8 cellular contexts compared by ENCODE assay signal in genomic region chr1:33429846-33430750, GRCh38. TPM values are rescaled to one million over a fixed set of nuclear protein-coding genes. Genes with fewer than 3 reads are reported as not detected.
DNase-seq lines count a peak whose midpoint lies in the region; ATAC-seq, FAIRE-seq and TF ChIP-seq lines count a peak whose summit lies in the region.

No MANE protein-coding gene starts in this region.

- H3K4me1 ChIP-seq in BLaER1 (peaks cover 45% of the 10 kb centered on the region), SJSA1 (replicated peaks) (peaks cover 36% of the 10 kb centered on the region), endothelial cell of umbilical vein (ENCODE audit: control insufficient read depth, extremely low read depth, insufficient read depth, low read length) (peaks cover 30% of the 10 kb centered on the region)

- POLR2A ChIA-PET in endothelial cell of umbilical vein (lab: Charles Lee), result no interaction called here

- no TSS peak for BruUV-seq in endothelial cell of umbilical vein (replicated peaks; lab: Mats Ljungman, UMichigan)

- peak overlapping the region in 1 of 6 donors; percentile 67 for H3K27ac Mint-ChIP-seq in naive B cell

- H3K36me3 ChIP-seq in BLaER1, result no peaks in the 10 kb centered on the region
- peaks cover 6% of the 10 kb centered on the region; the same call in 1 of the 2 replicates for H3K36me3 ChIP-seq in SJSA1
- no peaks in the 10 kb centered on the region for H3K36me3 ChIP-seq in endothelial cell of umbilical vein (ENCODE audit: control insufficient read depth in 2 of 2, extremely low read depth in 1 of 2, insufficient read depth in 2 of 2, low read length in 2 of 2)

- no peaks in the 10 kb centered on the region for H3K9me3 Mint-ChIP-seq in naive B cell

- peak overlapping the region; percentile 87 for H3K4me3 ChIP-seq in BLaER1
- peak overlapping the region; percentile 97 for H3K4me3 ChIP-seq in SJSA1
- peak overlapping the region; percentile 36 to 66 (median 55) for H3K4me3 ChIP-seq in endothelial cell of umbilical vein (replicated peaks in 1 of 3; ENCODE audit: insufficient read depth in 1 of 3, low read depth in 1 of 3, low read length in 3 of 3)

- H3K9ac ChIP-seq in BLaER1 (peak overlapping the region; percentile 70), endothelial cell of umbilical vein (replicated peaks; ENCODE audit: extremely low read depth, insufficient read depth, low read length) (peak overlapping the region; percentile 41)

- no peak for TF ChIP-seq POLR2A in endothelial cell of umbilical vein (IDR thresholded peaks at IDR 0.05; ENCODE audit: low read depth, low read length)

- no peak for TF ChIP-seq CTCF in endothelial cell of umbilical vein (IDR thresholded peaks at IDR 0.05; ENCODE audit: extremely low read depth in 1 of 2, insufficient read depth in 1 of 2, low read depth in 1 of 2, low read length in 2 of 2)

- no peaks in the 10 kb centered on the region for H3K9me1 ChIP-seq in endothelial cell of umbilical vein (replicated peaks; ENCODE audit: control insufficient read depth, extremely low read depth, insufficient read depth, low read length)

- peaks cover 0 to 3% (median 2%) of the 10 kb centered on the region in 3 donors for H3K4me1 Mint-ChIP-seq in naive B cell

- H2AFZ ChIP-seq in endothelial cell of umbilical vein (ENCODE audit: low read depth, low read length), result peak overlapping the region; percentile 89

- peak overlapping the region; percentile 48; the same call in 1 of the 2 replicates for H3K27ac ChIP-seq in BLaER1
- H3K27ac ChIP-seq in SJSA1, result 0 out of 2 replicates have a peak overlapping the region, but pooled peaks have one; percentile 13
- H3K27ac ChIP-seq in endothelial cell of umbilical vein (ENCODE audit: insufficient read depth, low read depth, low read length), result peak overlapping the region; percentile 2

- H3K27me3 ChIP-seq in BLaER1 (peaks cover 24% of the 10 kb centered on the region), SJSA1 (replicated peaks) (no peaks in the 10 kb centered on the region), endothelial cell of umbilical vein (ENCODE audit: control insufficient read depth in 2 of 2, insufficient read depth in 2 of 2, low read length in 2 of 2) (no peaks in the 10 kb centered on the region)

- peaks cover 8 to 21% (median 10%) of the 10 kb centered on the region in 3 donors for H3K27me3 Mint-ChIP-seq in naive B cell

- intact Hi-C loops in endothelial cell of umbilical vein (cut with micrococcal nuclease), result loop anchor here (1.0 to 5.0 kb wide), 3 partner anchors 82 to 303 kb away; no protein-coding TSS in a partner anchor

- CTCF ChIA-PET in endothelial cell of umbilical vein (lab: Charles Lee), result interaction anchor here (0.6 to 1.0 kb wide), 3 partner anchors 46 to 135 kb away, joined by 3 to 7 read pairs (median 4); no protein-coding TSS in a partner anchor

- H3K4me2 ChIP-seq in BLaER1 (peak overlapping the region; percentile 97), endothelial cell of umbilical vein (ENCODE audit: insufficient read depth, low read length) (peak overlapping the region; percentile 79)

- FAIRE-seq in endothelial cell of umbilical vein (lab: Jason Lieb, UNC), result no peak

- peak; percentile 9 for ATAC-seq in GM19395 (IDR thresholded peaks at IDR 0.05; ENCODE audit: unreplicated experiment)
- ATAC-seq in naive B cell (ENCODE audit: low read depth in 2 of 2), result peak; percentile 9 to 15

- peak in 1 of 2 experiments; percentile 49 for DNase-seq in SJSA1 (ENCODE audit: low read depth in 1 of 2, low spot score in 2 of 2)
- DNase-seq in endothelial cell of umbilical vein (ENCODE audit: low read depth, low spot score), result peak; percentile 30
- peak; percentile 39 for DNase-seq in naive B cell
- no peak for DNase-seq in SKM-1 (lab: John Stamatoyannopoulos, UW; ENCODE audit: unreplicated experiment)
- no peak for DNase-seq in NCI-H510A treated with DMSO at 0.1 percent for 48 hours (lab: John Stamatoyannopoulos, UW)
- no peak for DNase-seq in SW 1271 (lab: John Stamatoyannopoulos, UW)

- dilution Hi-C loops in endothelial cell of umbilical vein (cut with MboI; ENCODE audit: extremely low pct_ligation_motif_present, low sequenced_read_pairs), result no loop called here

- peak overlapping the region in 2 of 8 donors; percentile 60 to 83 for H3K4me3 Mint-ChIP-seq in naive B cell

- peaks cover 19% of the 10 kb centered on the region; the same call in 1 of the 2 replicates for H4K20me1 ChIP-seq in BLaER1
- no peaks in the 10 kb centered on the region for H4K20me1 ChIP-seq in endothelial cell of umbilical vein (replicated peaks; ENCODE audit: control insufficient read depth, extremely low read depth, insufficient read depth, low read length)

- no peaks in the 10 kb centered on the region for H3K79me2 ChIP-seq in endothelial cell of umbilical vein (ENCODE audit: control insufficient read depth, insufficient read depth, low read length)

- H3K36me3 Mint-ChIP-seq in naive B cell, result no peaks in the 10 kb centered on the region

- H3K9me3 ChIP-seq in BLaER1 (no peaks in the 10 kb centered on the region), SJSA1 (replicated peaks) (peaks cover 3% of the 10 kb centered on the region; the same call in 1 of the 2 replicates), endothelial cell of umbilical vein (replicated peaks; ENCODE audit: control insufficient read depth, insufficient read depth, low read length) (no peaks in the 10 kb centered on the region)

TF ChIP-seq in endothelial cell of umbilical vein, 7 proteins besides CTCF, POLR2A, EP300 and RAD21:
- TF ChIP-seq POLR2AphosphoS5 (IDR thresholded peaks at IDR 0.05; ENCODE audit: insufficient read depth, low read depth, low read length) (peak; percentile 23), MAX (IDR thresholded peaks at IDR 0.05; ENCODE audit: insufficient read depth, insufficient read length) (no peak), MYC (IDR thresholded peaks at IDR 0.05; ENCODE audit: low read depth, low read length) (no peak), FOS (IDR thresholded peaks at IDR 0.05; ENCODE audit: borderline replicate concordance, insufficient read depth, low read length) (no peak)

RNA-seq across cellular contexts. Expression of gene PHC2, which starts 0.8 kb away (rescaled TPM):
- total RNA-seq in SJSA1 (2014; rRNA removed; shearing (Covaris generic)), result 88.1 and 92.8 TPM in 2 replicates
- total RNA-seq in endothelial cell of umbilical vein, result 79.0 and 82.3 TPM in 2 replicates
- 59.6 and 65.6 TPM in 2 replicates for polyA plus RNA-seq in endothelial cell of umbilical vein
- polyA plus RNA-seq in endothelial cell of umbilical vein (2011; cell fraction: cytosol; rRNA removed), result 77.7 and 81.7 TPM in 2 replicates
- polyA plus RNA-seq in endothelial cell of umbilical vein (2011; cell fraction: nucleus; rRNA removed), result 55.2 and 67.5 TPM in 2 replicates
- 57.0 and 62.8 TPM in 2 replicates for polyA plus RNA-seq in endothelial cell of umbilical vein (2012)
- 43.1 and 48.5 TPM in 2 replicates for polyA minus RNA-seq in endothelial cell of umbilical vein
- polyA minus RNA-seq in endothelial cell of umbilical vein (2011; cell fraction: cytosol; rRNA and poly(A)+ RNA removed), result 14.2 TPM
- 19.4 and 21.8 TPM in 2 replicates for polyA minus RNA-seq in endothelial cell of umbilical vein (2011; cell fraction: nucleus; rRNA and poly(A)+ RNA removed)
- 10 to 100 TPM; 13.0 to 30.6 (median 20.3) TPM for polyA plus RNA-seq in naive B cell (ENCODE audit: low read depth in 6 of 6)

RNA-seq across cellular contexts. Expression of gene ZSCAN20, which starts 42.3 kb away (rescaled TPM):
- 5.3 and 8.5 TPM in 2 replicates for total RNA-seq in SJSA1 (2014; rRNA removed; shearing (Covaris generic))
- 4.7 and 5.8 TPM in 2 replicates for total RNA-seq in endothelial cell of umbilical vein
- polyA plus RNA-seq in endothelial cell of umbilical vein (1.0 and 1.2 TPM in 2 replicates), naive B cell (ENCODE audit: low read depth in 6 of 6) (1 to 10 TPM in 2 of 6 donors, under 1 TPM in 4; 0.16 to 2.9 (median 0.69) TPM)
- 1.5 and 1.7 TPM in 2 replicates for polyA plus RNA-seq in endothelial cell of umbilical vein (2011; cell fraction: cytosol; rRNA removed)
- 5.5 and 5.6 TPM in 2 replicates for polyA plus RNA-seq in endothelial cell of umbilical vein (2011; cell fraction: nucleus; rRNA removed)
- polyA plus RNA-seq in endothelial cell of umbilical vein (2012), result 1.9 and 2.4 TPM in 2 replicates
- polyA minus RNA-seq in endothelial cell of umbilical vein, result 4.0 and 5.0 TPM in 2 replicates
- 3.2 TPM for polyA minus RNA-seq in endothelial cell of umbilical vein (2011; cell fraction: cytosol; rRNA and poly(A)+ RNA removed)
- polyA minus RNA-seq in endothelial cell of umbilical vein (2011; cell fraction: nucleus; rRNA and poly(A)+ RNA removed), result 2.6 and 3.3 TPM in 2 replicates

Comparison
In these comparisons a context has a peak if more than half of its experiments do, and no peak if none do; other contexts are left out.
1. DNase-seq: peak in endothelial cell of umbilical vein (single experiment) and naive B cell (single experiment); none in SKM-1 (single experiment), NCI-H510A treated with DMSO at 0.1 percent for 48 hours (single experiment) and SW 1271 (0 of 2).
2. Peak in every context shown above with its lines, with median percentiles within 50 percentile points of each other: H3K27ac ChIP-seq and H3K4me3 ChIP-seq.